22 cellular contexts compared by ENCODE assay signal in genomic region chr5:109200221-109200620, GRCh38.
DNase-seq lines count a peak whose midpoint lies in the region; ATAC-seq, FAIRE-seq and TF ChIP-seq lines count a peak whose summit lies in the region.
"Had no signal": no experiment of that assay in that cellular context is flagged by ENCODE, and none has a peak within 500 bp of the region (broad histone marks: within the 10 kb centered on the region; RNA-seq: fewer than 3 reads in every experiment).

No MANE protein-coding gene starts in this region.

- DNase-seq in ELF-1 (ENCODE audit: low read depth, low spot score) = peak; percentile 14
- DNase-seq in fibroblast of gingiva (ENCODE audit: low read depth) = peak; percentile 63
- peak; percentile 69 for DNase-seq in kidney
- DNase-seq in trophoblast cell = peak; percentile 48 to 64
- no peak for DNase-seq in activated naive CD4-positive, alpha-beta T cell (lab: John Stamatoyannopoulos, UW)
- DNase-seq in hepatic stellate cell (ENCODE audit: low spot score) = no peak
- DNase-seq: BE2C; C1 segment of cervical spinal cord; Caco-2; Calu3; CD4-positive, alpha-beta memory T cell; CD4-positive, CD25-positive, alpha-beta regulatory T cell; DMS79 treated with DMSO at 0.1 percent for 48 hours; GDM1 had no signal

- no peak overlapping the region for H4K91ac ChIP-seq in trophoblast cell (ENCODE audit: low read depth, low read length)

- H2AFZ ChIP-seq in trophoblast cell (ENCODE audit: insufficient read depth, low read length, poor library complexity) = no peak overlapping the region

- no peak overlapping the region for H3K4ac ChIP-seq in trophoblast cell (ENCODE audit: low read depth, low read length)

- no peak overlapping the region for H2BK12ac ChIP-seq in trophoblast cell (ENCODE audit: low read length)

- H3K36me3 ChIP-seq in kidney (ENCODE audit: control insufficient read depth in 1 of 2, insufficient read depth in 2 of 2, low read length in 2 of 2) (no peaks in the 10 kb centered on the region), trophoblast cell (ENCODE audit: control insufficient read depth in 1 of 2, insufficient read depth in 2 of 2, low read length in 2 of 2) (no peaks in the 10 kb centered on the region)
- H3K36me3 ChIP-seq: BE2C, BLaER1 had no signal

- H4K8ac ChIP-seq in trophoblast cell (ENCODE audit: low read depth, low read length) = no peak overlapping the region

- ATAC-seq in GM19452 (IDR thresholded peaks at IDR 0.05; ENCODE audit: unreplicated experiment) = no peak
- ATAC-seq: A549, GM12878 had no signal

- H3K4me3 ChIP-seq in kidney (ENCODE audit: low read length in 2 of 2) (no peak overlapping the region), trophoblast cell (ENCODE audit: low read depth, low read length) (no peak overlapping the region)
- H3K4me3 ChIP-seq: A549, BLaER1, GM12878 had no signal

- H3K23ac ChIP-seq in trophoblast cell (ENCODE audit: low read length) = no peak overlapping the region

- no peaks in the 10 kb centered on the region for H3K27me3 ChIP-seq in trophoblast cell (ENCODE audit: insufficient read depth, low read length)
- H3K27me3 ChIP-seq: BE2C, BLaER1 had no signal

- H3K27ac ChIP-seq in kidney (ENCODE audit: low read depth in 2 of 2, low read length in 2 of 2) (no peak overlapping the region), trophoblast cell (ENCODE audit: low read depth, low read length) (no peak overlapping the region)
- H3K27ac ChIP-seq: 22Rv1, A549, BLaER1 had no signal

- WGBS in trophoblast cell (ENCODE audit: extremely low coverage, insufficient coverage, insufficient read length) = no CpG with 5 or more reads among the region's 2 CpGs

- H3K14ac ChIP-seq in trophoblast cell (ENCODE audit: low read length) = no peak overlapping the region

- no peak overlapping the region for H2BK120ac ChIP-seq in trophoblast cell (ENCODE audit: insufficient read depth, low read length, poor library complexity)

- intact Hi-C loops in kidney (cut with DNase I) = no loop called here

- no peak for TF ChIP-seq CTCF in kidney (IDR thresholded peaks at IDR 0.05; ENCODE audit: borderline replicate concordance, extremely low read depth, insufficient read depth)

- no peak overlapping the region for H4K12ac ChIP-seq in trophoblast cell (ENCODE audit: low read depth, low read length)

- no peak overlapping the region for H3K18ac ChIP-seq in trophoblast cell (ENCODE audit: low read length)

- no peak overlapping the region for H2AK5ac ChIP-seq in trophoblast cell (ENCODE audit: low read length)

- H3K79me2 ChIP-seq in trophoblast cell (ENCODE audit: control insufficient read depth, insufficient read depth, low read length, poor library complexity) = no peaks in the 10 kb centered on the region

- FAIRE-seq in kidney (lab: Jason Lieb, UNC) = no peak
- FAIRE-seq: A549, D721Med, GM12878, GM12892, GM18507 had no signal

- no peak overlapping the region for H3K9ac ChIP-seq in kidney (ENCODE audit: low read length in 2 of 2)
- no peak overlapping the region for H3K9ac ChIP-seq in trophoblast cell (ENCODE audit: low read length)
- H3K9ac ChIP-seq: BLaER1 had no signal

- no peaks in the 10 kb centered on the region for H3K4me1 ChIP-seq in kidney (ENCODE audit: control insufficient read depth in 1 of 2, insufficient read depth in 1 of 2, low read depth in 1 of 2, low read length in 2 of 2)
- peaks cover 0 to 3% of the 10 kb centered on the region in 2 experiments for H3K4me1 ChIP-seq in trophoblast cell (ENCODE audit: control insufficient read depth in 1 of 2, insufficient read depth in 2 of 2, low read length in 2 of 2)
- H3K4me1 ChIP-seq: A549, BE2C, BLaER1, Caco-2 had no signal

- H3K79me1 ChIP-seq in trophoblast cell (ENCODE audit: low read length) = no peaks in the 10 kb centered on the region

- peaks cover 2 to 9% of the 10 kb centered on the region in 2 donors for H3K9me3 ChIP-seq in kidney (ENCODE audit: control insufficient read depth in 1 of 2, low read length in 2 of 2)
- H3K9me3 ChIP-seq in trophoblast cell (ENCODE audit: insufficient read depth, low read depth, low read length) = no peaks in the 10 kb centered on the region
- H3K9me3 ChIP-seq: BE2C, Caco-2 had no signal

- no peak overlapping the region for H2BK5ac ChIP-seq in trophoblast cell (ENCODE audit: low read depth, low read length, poor library complexity)

- H3K4me2 ChIP-seq in trophoblast cell (ENCODE audit: low read length) = no peak overlapping the region
- H3K4me2 ChIP-seq: A549, BLaER1 had no signal

Comparison
In these comparisons a context has a peak if more than half of its experiments do, and no peak if none do; other contexts are left out.
1. DNase-seq: peak in ELF-1 (single experiment), fibroblast of gingiva (single experiment), kidney (single experiment) and trophoblast cell (2 of 2); none in activated naive CD4-positive, alpha-beta T cell (0 of 4) and hepatic stellate cell (single experiment).